In genomic region chr6:22821664-22822320, GRCh38 we compare ENCODE assay signal across 19 cellular contexts.
DNase-seq lines count a peak whose midpoint lies in the region; ATAC-seq, FAIRE-seq and TF ChIP-seq lines count a peak whose summit lies in the region.
"Had no signal": no experiment of that assay in that cellular context is flagged by ENCODE, and none has a peak within 500 bp of the region (broad histone marks: within the 10 kb centered on the region; RNA-seq: fewer than 3 reads in every experiment).

No MANE protein-coding gene starts in this region.

- intact Hi-C loops in left cardiac atrium (cut with DNase I) (no loop called here), lower lobe of right lung (cut with DNase I) (no loop called here)
- intact Hi-C loops in activated CD8-positive, alpha-beta T cell treated with anti-CD3 and anti-CD28 coated beads for 36 hours (cut with micrococcal nuclease), result no loop called here

- CTCF ChIA-PET in activated CD8-positive, alpha-beta T cell treated with anti-CD3 and anti-CD28 coated beads for 36 hours (lab: Charles Lee), result no interaction called here

- no peaks in the 10 kb centered on the region for H3K27me3 ChIP-seq in lower lobe of right lung (ENCODE audit: low read depth)
- H3K27me3 ChIP-seq: ascending aorta, esophagus squamous epithelium, sigmoid colon, tibial artery had no signal

- H3K36me3 ChIP-seq in lower lobe of right lung, result no peaks in the 10 kb centered on the region
- H3K36me3 ChIP-seq: ascending aorta, esophagus squamous epithelium, sigmoid colon, tibial artery had no signal

- no peaks in the 10 kb centered on the region for H3K9me3 Mint-ChIP-seq in HFFc6
- H3K9me3 Mint-ChIP-seq in brain, result peaks cover 9 to 15% (median 14%) of the 10 kb centered on the region in 5 experiments
- peaks cover 2% of the 10 kb centered on the region for H3K9me3 Mint-ChIP-seq in activated CD8-positive, alpha-beta T cell treated with anti-CD3 and anti-CD28 coated beads for 36 hours
- H3K9me3 Mint-ChIP-seq: activated B cell treated with CpG ODN at 0.5 μM for 24 hours had no signal

- H3K4me3 Mint-ChIP-seq in HFFc6 (no peak overlapping the region), brain (no peak overlapping the region)
- no peak overlapping the region for H3K4me3 Mint-ChIP-seq in activated CD8-positive, alpha-beta T cell treated with anti-CD3 and anti-CD28 coated beads for 36 hours
- H3K4me3 Mint-ChIP-seq: activated B cell treated with CpG ODN at 0.5 μM for 24 hours had no signal

- TF ChIP-seq POLR2A in GM12892 (IDR thresholded peaks at IDR 0.05; ENCODE audit: low read depth, low read length), result no peak

- H3K27ac ChIP-seq in lower lobe of right lung, result no peak overlapping the region
- H3K27ac ChIP-seq: esophagus squamous epithelium, sigmoid colon had no signal

- H3K36me3 Mint-ChIP-seq in HFFc6 (ENCODE audit: low read depth) (no peaks in the 10 kb centered on the region), brain (peaks cover 6% of the 10 kb centered on the region)
- H3K36me3 Mint-ChIP-seq in activated CD8-positive, alpha-beta T cell treated with anti-CD3 and anti-CD28 coated beads for 36 hours (ENCODE audit: low read depth), result no peaks in the 10 kb centered on the region

- no peak for TF ChIP-seq CTCF in HFFc6 (IDR thresholded peaks at IDR 0.05)
- no peak for TF ChIP-seq CTCF in brain (conservative IDR thresholded peaks at IDR 0.05)
- no peak for TF ChIP-seq CTCF in activated CD8-positive, alpha-beta T cell treated with anti-CD3 and anti-CD28 coated beads for 36 hours (IDR thresholded peaks at IDR 0.05)
- no peak for TF ChIP-seq CTCF in lower lobe of right lung (IDR thresholded peaks at IDR 0.05)

- no peak for FAIRE-seq in GM12892 (lab: Jason Lieb, UNC)

- H3K4me1 ChIP-seq in lower lobe of right lung, result no peaks in the 10 kb centered on the region
- H3K4me1 ChIP-seq: esophagus squamous epithelium, sigmoid colon had no signal

- POLR2A ChIA-PET in activated CD8-positive, alpha-beta T cell treated with anti-CD3 and anti-CD28 coated beads for 36 hours (lab: Charles Lee), result no interaction called here

- no peaks in the 10 kb centered on the region; the same call in 1 of the 2 replicates for H3K27me3 Mint-ChIP-seq in HFFc6 (ENCODE audit: insufficient read depth)
- peaks cover 4% of the 10 kb centered on the region for H3K27me3 Mint-ChIP-seq in brain
- peaks cover 1% of the 10 kb centered on the region for H3K27me3 Mint-ChIP-seq in activated CD8-positive, alpha-beta T cell treated with anti-CD3 and anti-CD28 coated beads for 36 hours
- H3K27me3 Mint-ChIP-seq: activated B cell treated with CpG ODN at 0.5 μM for 24 hours had no signal

- H3K4me3 ChIP-seq in skeletal muscle cell (ENCODE audit: low read depth, low read length) (no peak overlapping the region), lower lobe of right lung (no peak overlapping the region)
- H3K4me3 ChIP-seq: ascending aorta, esophagus squamous epithelium, sigmoid colon, tibial artery had no signal

- ATAC-seq in left cardiac atrium (peak; percentile 19 to 84), lower lobe of right lung (no peak)
- ATAC-seq in activated CD8-positive, alpha-beta T cell treated with anti-CD3 and anti-CD28 coated beads for 36 hours, result no peak

- no peaks in the 10 kb centered on the region for H3K4me1 Mint-ChIP-seq in HFFc6 (ENCODE audit: low read depth)
- peaks cover 27% of the 10 kb centered on the region for H3K4me1 Mint-ChIP-seq in brain
- H3K4me1 Mint-ChIP-seq in activated CD8-positive, alpha-beta T cell treated with anti-CD3 and anti-CD28 coated beads for 36 hours (ENCODE audit: low read depth), result no peaks in the 10 kb centered on the region

- H3K9me3 ChIP-seq in lower lobe of right lung, result no peaks in the 10 kb centered on the region
- H3K9me3 ChIP-seq: ascending aorta, esophagus squamous epithelium, sigmoid colon, tibial artery had no signal

- DNase-seq in HFFc6 (peak; percentile 0), left cardiac atrium (no peak), skeletal muscle cell (ENCODE audit: low read depth) (peak; percentile 64), lower lobe of right lung (no peak), GM19240 (ENCODE audit: insufficient read length, low spot score) (no peak), GM12892 (ENCODE audit: insufficient read length) (no peak)
- DNase-seq in activated CD8-positive, alpha-beta T cell treated with anti-CD3 and anti-CD28 coated beads for 36 hours, result no peak
- DNase-seq: activated B cell treated with CpG ODN at 0.5 μM for 24 hours, activated gamma-delta T cell treated with Interleukin-2 at 50 U/mL for 16 hours, C1 segment of cervical spinal cord, esophagus squamous epithelium, GOT3, mesendoderm, NCI-H2029, NCI-H524 treated with DMSO at 0.1 percent for 48 hours, sigmoid colon, tibial artery had no signal

- H3K27ac Mint-ChIP-seq in HFFc6 (no peak overlapping the region), brain (peak overlapping the region in 3 of 5 experiments; percentile 45 to 80 (median 70))
- no peak overlapping the region for H3K27ac Mint-ChIP-seq in activated CD8-positive, alpha-beta T cell treated with anti-CD3 and anti-CD28 coated beads for 36 hours
- H3K27ac Mint-ChIP-seq: activated B cell treated with CpG ODN at 0.5 μM for 24 hours had no signal

Comparison
In these comparisons a context has a peak if more than half of its experiments do, and no peak if none do; other contexts are left out.
1. DNase-seq: peak in HFFc6 (single experiment) and skeletal muscle cell (single experiment); none in left cardiac atrium (single experiment), activated CD8-positive, alpha-beta T cell treated with anti-CD3 and anti-CD28 coated beads for 36 hours (single experiment), lower lobe of right lung (single experiment), GM19240 (single experiment) and GM12892 (single experiment).
2. H3K27ac Mint-ChIP-seq: peak in brain (3 of 5); none in HFFc6 (single experiment) and activated CD8-positive, alpha-beta T cell treated with anti-CD3 and anti-CD28 coated beads for 36 hours (single experiment).
3. ATAC-seq: peak in left cardiac atrium (2 of 2); none in activated CD8-positive, alpha-beta T cell treated with anti-CD3 and anti-CD28 coated beads for 36 hours (single experiment) and lower lobe of right lung (0 of 2).